8 cellular contexts compared by ENCODE assay signal in genomic region chr3:52317178-52317577, GRCh38. TPM values are rescaled to one million over a fixed set of nuclear protein-coding genes. Genes with fewer than 3 reads are reported as not detected.
DNase-seq lines count a peak whose midpoint lies in the region; ATAC-seq and TF ChIP-seq lines count a peak whose summit lies in the region.

No MANE protein-coding gene starts in this region.

- no peak for TF ChIP-seq CTCF in BJ (IDR thresholded peaks at IDR 0.05; ENCODE audit: insufficient read depth, low read depth, low read length)
- no peak for TF ChIP-seq CTCF in endodermal cell (conservative IDR thresholded peaks at IDR 0.05)
- no peak for TF ChIP-seq CTCF in neural cell (IDR thresholded peaks at IDR 0.05; ENCODE audit: poor library complexity, severe bottlenecking)

- CTCF ChIA-PET in BJ (lab: Yijun Ruan, JAX), result interaction anchor here (2.2 kb wide), 1 partner anchor 85 kb away, joined by 9 read pairs; no protein-coding TSS in a partner anchor

- H3K4me3 Mint-ChIP-seq in endodermal cell, result peak overlapping the region; percentile 56

- WGBS in endodermal cell (ENCODE audit: insufficient coverage in 1 of 2, insufficient read length in 1 of 2), 2 experiments, result 82% methylated on average over 10 of the region's 12 CpGs; no CpG with 5 or more reads in 1 of the 2 experiments

- H3K9me3 ChIP-seq in endodermal cell (ENCODE audit: control insufficient read depth, low read length) (no peaks in the 10 kb centered on the region), neural cell (ENCODE audit: low read length) (no peaks in the 10 kb centered on the region)

- ATAC-seq in GM21737 (IDR thresholded peaks at IDR 0.05; ENCODE audit: unreplicated experiment) (no peak), GM19035 (IDR thresholded peaks at IDR 0.05; ENCODE audit: unreplicated experiment) (no peak)

- H3K4me1 ChIP-seq in endodermal cell (ENCODE audit: control insufficient read depth, insufficient read depth, low read length), result no peaks in the 10 kb centered on the region

- H3K79me2 ChIP-seq in neural cell (replicated peaks; ENCODE audit: insufficient read depth, low read length), result no peaks in the 10 kb centered on the region

- H3K9ac ChIP-seq in endodermal cell (ENCODE audit: extremely low read depth, low read length, poor library complexity, severe bottlenecking) (no peak overlapping the region), neural cell (ENCODE audit: low read length) (no peak overlapping the region)

- H3K27ac ChIP-seq in endodermal cell (ENCODE audit: low read depth, low read length) (no peak overlapping the region), neural cell (ENCODE audit: low read length) (peak overlapping the region; percentile 70)

- no peaks in the 10 kb centered on the region for H3K9me2 ChIP-seq in neural cell (ENCODE audit: insufficient read depth, low read length)

- H3K27me3 ChIP-seq in BJ (ENCODE audit: control insufficient read depth, insufficient read depth, low read length) (no peaks in the 10 kb centered on the region), endodermal cell (ENCODE audit: control insufficient read depth, insufficient read depth, low read length, poor library complexity, severe bottlenecking) (peaks cover 18% of the 10 kb centered on the region), neural cell (ENCODE audit: insufficient read depth, low read depth, low read length) (no peaks in the 10 kb centered on the region)

- H3K9me3 Mint-ChIP-seq in endodermal cell, result no peaks in the 10 kb centered on the region

- no peaks in the 10 kb centered on the region for H3K36me3 Mint-ChIP-seq in endodermal cell (ENCODE audit: low read depth)

- H4K20me1 ChIP-seq in neural cell (ENCODE audit: insufficient read depth), result no peaks in the 10 kb centered on the region

- no peaks in the 10 kb centered on the region for H3F3A ChIP-seq in neural cell (ENCODE audit: insufficient read depth, low read length, poor library complexity, severe bottlenecking)

- H2AFZ ChIP-seq in neural cell (ENCODE audit: low read depth, low read length), result no peak overlapping the region

- H3K27ac Mint-ChIP-seq in endodermal cell, result no peak overlapping the region

- POLR2A ChIA-PET in BJ (lab: Charles Lee), result no interaction called here

- no peak for TF ChIP-seq EP300 in neural cell (conservative IDR thresholded peaks at IDR 0.05; ENCODE audit: poor library complexity, severe bottlenecking)

- H3K4me2 ChIP-seq in neural cell (ENCODE audit: low read length), result no peak overlapping the region

- H3K4me1 Mint-ChIP-seq in endodermal cell, result peaks cover 1% of the 10 kb centered on the region

- DNase-seq in BJ (ENCODE audit: low read depth) (no peak), NCI-H2227 treated with DMSO at 0.1 percent for 48 hours (lab: John Stamatoyannopoulos, UW) (peak; percentile 38), endodermal cell (no peak), NCI-H128 (lab: John Stamatoyannopoulos, UW; ENCODE audit: unreplicated experiment) (no peak), iPS-NIHi7 (ENCODE audit: extremely low spot score) (no peak)

- H3K36me3 ChIP-seq in BJ (ENCODE audit: control insufficient read depth, insufficient read depth, low read length) (0 out of 2 replicates have a peak, but pooled peaks cover 1% of the 10 kb centered on the region), endodermal cell (ENCODE audit: control insufficient read depth, insufficient read depth, low read length) (no peaks in the 10 kb centered on the region), neural cell (ENCODE audit: insufficient read depth, low read length) (no peaks in the 10 kb centered on the region)

- H3K4me3 ChIP-seq in BJ (ENCODE audit: low read depth, low read length) (peak overlapping the region; percentile 40), endodermal cell (ENCODE audit: low read length) (peak overlapping the region; percentile 80), neural cell (ENCODE audit: low read length) (peak overlapping the region; percentile 29)

- no peak for TF ChIP-seq RAD21 in neural cell (conservative IDR thresholded peaks at IDR 0.05)

- H3K27me3 Mint-ChIP-seq in endodermal cell (ENCODE audit: insufficient read depth), result peaks cover 29% of the 10 kb centered on the region

TF ChIP-seq in neural cell, 6 proteins besides CTCF, POLR2A, EP300 and RAD21:
- no peak for TF ChIP-seq MXI1 (conservative IDR thresholded peaks at IDR 0.05; ENCODE audit: poor library complexity, severe bottlenecking)
- TF ChIP-seq TAF1 (IDR thresholded peaks at IDR 0.05; ENCODE audit: low read depth), result no peak
- TF ChIP-seq POLR2AphosphoS5 (IDR thresholded peaks at IDR 0.05), result no peak
- TF ChIP-seq EZH2 (IDR thresholded peaks at IDR 0.05; ENCODE audit: borderline replicate concordance, insufficient read depth, low read length, poor library complexity, severe bottlenecking), result no peak
- no peak for TF ChIP-seq SMC3 (conservative IDR thresholded peaks at IDR 0.05; ENCODE audit: poor library complexity)

RNA-seq across cellular contexts. Expression of gene DNAH1, which starts 1.1 kb away (rescaled TPM):
- polyA plus RNA-seq in BJ (2011; rRNA removed) (2.7 and 4.8 TPM in 2 replicates), neural cell (5.4 and 6.0 TPM in 2 replicates)
- 5.8 and 6.6 TPM in 2 replicates for polyA minus RNA-seq in BJ (2011; rRNA and poly(A)+ RNA removed)
- 1 to 10 TPM; 4.9 to 5.5 TPM for total RNA-seq in endodermal cell
- polyA plus RNA-seq in endodermal cell (2013, experiment 1 of 2), result 2.8 TPM
- polyA plus RNA-seq in endodermal cell (2013, experiment 2 of 2), result 3.1 TPM
- polyA minus RNA-seq in neural cell, result 5.3 and 5.8 TPM in 2 replicates

RNA-seq across cellular contexts. Expression of gene GLYCTK, which starts 29.6 kb away (rescaled TPM):
- polyA plus RNA-seq in BJ (2011; rRNA removed), result 4.6 and 7.8 TPM in 2 replicates
- polyA minus RNA-seq in BJ (2011; rRNA and poly(A)+ RNA removed), result 4.6 and 10.3 TPM in 2 replicates
- 10 to 100 TPM; 21.7 to 28.4 TPM for total RNA-seq in endodermal cell
- polyA plus RNA-seq in endodermal cell (2013, experiment 1 of 2), result 5.8 TPM
- 7.1 TPM for polyA plus RNA-seq in endodermal cell (2013, experiment 2 of 2)
- polyA plus RNA-seq in neural cell, result 5.0 and 5.8 TPM in 2 replicates
- 2.4 and 2.8 TPM in 2 replicates for polyA minus RNA-seq in neural cell

RNA-seq across cellular contexts. Expression of gene WDR82, which starts 38.7 kb away (rescaled TPM):
- polyA plus RNA-seq in BJ (2011; rRNA removed) (42.3 and 62.8 TPM in 2 replicates), neural cell (151 and 163 TPM in 2 replicates)
- 40.4 and 42.9 TPM in 2 replicates for polyA minus RNA-seq in BJ (2011; rRNA and poly(A)+ RNA removed)
- 10 to 100 TPM; 78.4 to 84.2 TPM for total RNA-seq in endodermal cell
- polyA plus RNA-seq in endodermal cell (2013, experiment 1 of 2), result 95.1 TPM
- polyA plus RNA-seq in endodermal cell (2013, experiment 2 of 2), result 88.3 TPM
- polyA minus RNA-seq in neural cell, result 225 TPM in 2 replicates

Comparison
In these comparisons a context has a peak if more than half of its experiments do, and no peak if none do; other contexts are left out.
1. H3K4me3 ChIP-seq: peak in every context shown above with its lines; median percentile 80 in endodermal cell; 40 in BJ; 29 in neural cell.